18 cellular contexts compared by ENCODE assay signal in genomic region chr10:53430127-53430891, GRCh38.
DNase-seq lines count a peak whose midpoint lies in the region; FAIRE-seq and TF ChIP-seq lines count a peak whose summit lies in the region.
"Had no signal": no experiment of that assay in that cellular context is flagged by ENCODE, and none has a peak within 500 bp of the region (broad histone marks: within the 10 kb centered on the region; RNA-seq: fewer than 3 reads in every experiment).

No MANE protein-coding gene starts in this region.

- H4K8ac ChIP-seq in mesendoderm (ENCODE audit: low read depth, low read length): no peak overlapping the region

- CTCF ChIA-PET in HEK293T (lab: Yijun Ruan, JAX): no interaction called here

- no peaks in the 10 kb centered on the region for H3K79me1 ChIP-seq in mesendoderm (ENCODE audit: low read length)

- intact Hi-C loops in posterior vena cava (cut with DNase I): no loop called here

- no peak overlapping the region for H3K4me2 ChIP-seq in mesendoderm (ENCODE audit: low read length)

- H2BK15ac ChIP-seq in mesendoderm (replicated peaks; ENCODE audit: low read depth): no peak overlapping the region

- no peak overlapping the region for H3K4me3 ChIP-seq in mesendoderm (ENCODE audit: low read length)
- H3K4me3 ChIP-seq: SK-N-MC had no signal

- no CpG with 5 or more reads among the region's 2 CpGs for WGBS in mesendoderm (ENCODE audit: extremely low coverage, insufficient coverage, low lambda C conversion rate)

- no peaks in the 10 kb centered on the region for H3K27me3 ChIP-seq in mesendoderm (ENCODE audit: insufficient read depth, low read length, poor library complexity)

- no peaks in the 10 kb centered on the region for H3K36me3 ChIP-seq in mesendoderm (ENCODE audit: control insufficient read depth, insufficient read depth, low read length)

- DNase-seq in D721Med (ENCODE audit: insufficient read length, low spot score): no peak
- DNase-seq in HEK293T (ENCODE audit: extremely low spot score): peak; percentile 12
- DNase-seq in NCI-H82 treated with DMSO at 0.1 percent for 48 hours (lab: John Stamatoyannopoulos, UW; ENCODE audit: unreplicated experiment): peak; percentile 33
- DNase-seq in mesendoderm: no peak
- DNase-seq in G401 (ENCODE audit: low spot score): no peak
- DNase-seq in posterior vena cava (ENCODE audit: low spot score): no peak
- no peak for DNase-seq in stimulated activated CD4-positive, alpha-beta T cell treated with anti-CD3 and anti-CD28 coated beads, Interleukin-4, amount 100 ng/mL, for 24 hours
- DNase-seq: CD4-positive, alpha-beta memory T cell; DMS79; Karpas-422; NCI-H1048; NCI-H1694; NCI-H2227 treated with DMSO at 0.1 percent for 48 hours; NCI-H526; OCI-M1; SHP77 had no signal

- H3K4ac ChIP-seq in mesendoderm (ENCODE audit: low read depth, low read length): no peak overlapping the region

- H3K18ac ChIP-seq in mesendoderm (ENCODE audit: low read length): peak overlapping the region; percentile 60

- no peak overlapping the region for H3K27ac ChIP-seq in mesendoderm (ENCODE audit: low read depth, low read length)
- H3K27ac ChIP-seq: SK-N-MC had no signal

- POLR2A ChIA-PET in HEK293T (lab: Yijun Ruan, JAX): no interaction called here

- FAIRE-seq in D721Med (lab: Jason Lieb, UNC): peak; percentile 25
- FAIRE-seq: H54 had no signal

- no peak overlapping the region for H2BK120ac ChIP-seq in mesendoderm (ENCODE audit: low read depth, low read length)

- H3K56ac ChIP-seq in mesendoderm (ENCODE audit: low read length): no peak overlapping the region

- no peak overlapping the region for H3K9ac ChIP-seq in mesendoderm (ENCODE audit: low read length)

- TF ChIP-seq CTCF in D721Med (IDR thresholded peaks at IDR 0.05; ENCODE audit: insufficient read depth, missing control alignments): no peak

- H3K4me1 ChIP-seq in mesendoderm (ENCODE audit: control insufficient read depth, low read depth, low read length): no peaks in the 10 kb centered on the region

- H4K5ac ChIP-seq in mesendoderm (ENCODE audit: low read length): no peak overlapping the region

- in situ Hi-C loops in G401 (cut with HindIII; ENCODE audit: low sequenced_read_pairs): no loop called here

- no peaks in the 10 kb centered on the region for H3K79me2 ChIP-seq in mesendoderm (ENCODE audit: control insufficient read depth, insufficient read depth, low read length)

- H2BK5ac ChIP-seq in mesendoderm (ENCODE audit: low read length): peak overlapping the region; percentile 27

- no peak overlapping the region for H2AK5ac ChIP-seq in mesendoderm (ENCODE audit: low read length)

- H3K23ac ChIP-seq in mesendoderm (ENCODE audit: low read length): no peak overlapping the region

TF ChIP-seq in HEK293T, 16 proteins besides CTCF, POLR2A, EP300 and RAD21:
- no peak for TF ChIP-seq TARDBP (IDR thresholded peaks at IDR 0.05)
- TF ChIP-seq, protein P1, sequence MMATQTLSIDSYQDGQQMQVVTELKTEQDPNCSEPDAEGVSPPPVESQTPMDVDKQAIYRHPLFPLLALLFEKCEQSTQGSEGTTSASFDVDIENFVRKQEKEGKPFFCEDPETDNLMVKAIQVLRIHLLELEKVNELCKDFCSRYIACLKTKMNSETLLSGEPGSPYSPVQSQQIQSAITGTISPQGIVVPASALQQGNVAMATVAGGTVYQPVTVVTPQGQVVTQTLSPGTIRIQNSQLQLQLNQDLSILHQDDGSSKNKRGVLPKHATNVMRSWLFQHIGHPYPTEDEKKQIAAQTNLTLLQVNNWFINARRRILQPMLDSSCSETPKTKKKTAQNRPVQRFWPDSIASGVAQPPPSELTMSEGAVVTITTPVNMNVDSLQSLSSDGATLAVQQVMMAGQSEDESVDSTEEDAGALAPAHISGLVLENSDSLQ (IDR thresholded peaks at IDR 0.05): peak; percentile 35
TF ChIP-seq in HEK293T: peak in this region for 1.

Comparison
In these comparisons a context has a peak if more than half of its experiments do, and no peak if none do; other contexts are left out.
1. DNase-seq: peak in HEK293T (single experiment) and NCI-H82 treated with DMSO at 0.1 percent for 48 hours (single experiment); none in D721Med (single experiment), mesendoderm (single experiment), G401 (single experiment), posterior vena cava (single experiment) and stimulated activated CD4-positive, alpha-beta T cell treated with anti-CD3 and anti-CD28 coated beads, Interleukin-4, amount 100 ng/mL, for 24 hours (single experiment).